8 cellular contexts compared by ENCODE assay signal in genomic region chr16:23510154-23510914, GRCh38. TPM values are rescaled to one million over a fixed set of nuclear protein-coding genes. Genes with fewer than 3 reads are reported as not detected.
DNase-seq lines count a peak whose midpoint lies in the region; ATAC-seq and TF ChIP-seq lines count a peak whose summit lies in the region.

A gene with protein sequence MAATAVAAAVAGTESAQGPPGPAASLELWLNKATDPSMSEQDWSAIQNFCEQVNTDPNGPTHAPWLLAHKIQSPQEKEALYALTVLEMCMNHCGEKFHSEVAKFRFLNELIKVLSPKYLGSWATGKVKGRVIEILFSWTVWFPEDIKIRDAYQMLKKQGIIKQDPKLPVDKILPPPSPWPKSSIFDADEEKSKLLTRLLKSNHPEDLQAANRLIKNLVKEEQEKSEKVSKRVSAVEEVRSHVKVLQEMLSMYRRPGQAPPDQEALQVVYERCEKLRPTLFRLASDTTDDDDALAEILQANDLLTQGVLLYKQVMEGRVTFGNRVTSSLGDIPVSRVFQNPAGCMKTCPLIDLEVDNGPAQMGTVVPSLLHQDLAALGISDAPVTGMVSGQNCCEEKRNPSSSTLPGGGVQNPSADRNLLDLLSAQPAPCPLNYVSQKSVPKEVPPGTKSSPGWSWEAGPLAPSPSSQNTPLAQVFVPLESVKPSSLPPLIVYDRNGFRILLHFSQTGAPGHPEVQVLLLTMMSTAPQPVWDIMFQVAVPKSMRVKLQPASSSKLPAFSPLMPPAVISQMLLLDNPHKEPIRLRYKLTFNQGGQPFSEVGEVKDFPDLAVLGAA (minus strand): TSS chr16:23510494. CDS start chr16:23510411, 83 bp downstream.

- peak within 1 kb of the TSS; percentile 36 for H3K27ac ChIP-seq in KMS-11

- intact Hi-C loops in activated T-helper 2 cell treated with anti-CD3 and anti-CD28 coated beads, Interferon-gamma antibody, Interleukin-2, Interleukin-4, amounts not matched to agents 10 μg/mL and 5 μg/mL and 100 μg/mL, durations not matched to agents 14 hours and 24 hours and 36 hours (cut with micrococcal nuclease) = loop anchor here (5.0 kb wide), 1 partner anchor 162 kb away; no protein-coding TSS in a partner anchor
- intact Hi-C loops in natural killer cell (cut with micrococcal nuclease) = no loop called here

- H3K4me3 ChIP-seq in KMS-11 (IDR thresholded peaks at IDR 0.05; ENCODE audit: insufficient read depth, low read depth, low read length) = peak within 1 kb of the TSS; percentile 45

- peak within 1 kb of the TSS; percentile 75 for H3K9ac ChIP-seq in KMS-11

- DNase-seq in DMS153 treated with DMSO at 0.1 percent for 48 hours (lab: John Stamatoyannopoulos, UW; ENCODE audit: unreplicated experiment) (peak; percentile 56), RPMI8226 (peak; percentile 93), fibroblast of peridontal ligament (ENCODE audit: extremely low read depth) (peak; percentile 69), natural killer cell (peak; percentile 76)
- DNase-seq in activated T-helper 2 cell treated with anti-CD3 and anti-CD28 coated beads, Interferon-gamma antibody, Interleukin-2, Interleukin-4, amounts not matched to agents 10 μg/mL and 5 μg/mL and 100 μg/mL, durations not matched to agents 14 hours and 24 hours and 36 hours (ENCODE audit: low spot score) = peak; percentile 73
- peak; percentile 75 for DNase-seq in stimulated activated naive B cell treated with anti-CD40 and anti-IgM and Interleukin-4, amounts not matched to agents 10 μg/mL and 1 μg/mL and 100 μg/mL, for 72 hours

- H2AFZ ChIP-seq in KMS-11 (ENCODE audit: low read depth) = peak within 1 kb of the TSS; percentile 90

- H3K4me1 ChIP-seq in KMS-11 (ENCODE audit: low read depth, poor library complexity, severe bottlenecking) = peaks cover 54% of the 10 kb centered on the region

- H3K79me2 ChIP-seq in KMS-11 (ENCODE audit: insufficient read depth, low read depth) = peaks cover 45% of the 10 kb centered on the region

- peak within 1 kb of the TSS; percentile 91 for H3K4me3 Mint-ChIP-seq in activated T-helper 2 cell treated with anti-CD3 and anti-CD28 coated beads, Interferon-gamma antibody, Interleukin-2, Interleukin-4, amounts not matched to agents 10 μg/mL and 5 μg/mL and 100 μg/mL, durations not matched to agents 14 hours and 24 hours and 36 hours (ENCODE audit: low read depth)
- peak within 1 kb of the TSS; percentile 92 for H3K4me3 Mint-ChIP-seq in natural killer cell
- peak within 1 kb of the TSS; percentile 87 to 97 for H3K4me3 Mint-ChIP-seq in stimulated activated naive B cell treated with anti-CD40 and anti-IgM and Interleukin-4, amounts not matched to agents 10 μg/mL and 1 μg/mL and 100 μg/mL, for 72 hours

- TF ChIP-seq CTCF in KMS-11 (conservative IDR thresholded peaks at IDR 0.05; ENCODE audit: low read depth, low read length) = no peak
- TF ChIP-seq CTCF in natural killer cell (IDR thresholded peaks at IDR 0.05) = no peak

- ATAC-seq in GM21717 (IDR thresholded peaks at IDR 0.05; ENCODE audit: unreplicated experiment) (peak; percentile 64), natural killer cell (peak; percentile 87 to 95 (median 93))
- ATAC-seq in stimulated activated naive B cell treated with anti-CD40 and anti-IgM and Interleukin-4, amounts not matched to agents 10 μg/mL and 1 μg/mL and 100 μg/mL, for 72 hours (replicated peaks) = peak; percentile 88 to 93

- H3K36me3 Mint-ChIP-seq in activated T-helper 2 cell treated with anti-CD3 and anti-CD28 coated beads, Interferon-gamma antibody, Interleukin-2, Interleukin-4, amounts not matched to agents 10 μg/mL and 5 μg/mL and 100 μg/mL, durations not matched to agents 14 hours and 24 hours and 36 hours (ENCODE audit: low read depth) = peaks cover 33% of the 10 kb centered on the region
- H3K36me3 Mint-ChIP-seq in natural killer cell = no peaks in the 10 kb centered on the region
- peaks cover 21 to 41% of the 10 kb centered on the region in 2 donors for H3K36me3 Mint-ChIP-seq in stimulated activated naive B cell treated with anti-CD40 and anti-IgM and Interleukin-4, amounts not matched to agents 10 μg/mL and 1 μg/mL and 100 μg/mL, for 72 hours

- no peaks in the 10 kb centered on the region for H3K9me3 Mint-ChIP-seq in activated T-helper 2 cell treated with anti-CD3 and anti-CD28 coated beads, Interferon-gamma antibody, Interleukin-2, Interleukin-4, amounts not matched to agents 10 μg/mL and 5 μg/mL and 100 μg/mL, durations not matched to agents 14 hours and 24 hours and 36 hours
- H3K9me3 Mint-ChIP-seq in natural killer cell = no peaks in the 10 kb centered on the region
- peaks cover 2 to 6% of the 10 kb centered on the region in 2 donors for H3K9me3 Mint-ChIP-seq in stimulated activated naive B cell treated with anti-CD40 and anti-IgM and Interleukin-4, amounts not matched to agents 10 μg/mL and 1 μg/mL and 100 μg/mL, for 72 hours

- peaks cover 54% of the 10 kb centered on the region for H3K4me1 Mint-ChIP-seq in activated T-helper 2 cell treated with anti-CD3 and anti-CD28 coated beads, Interferon-gamma antibody, Interleukin-2, Interleukin-4, amounts not matched to agents 10 μg/mL and 5 μg/mL and 100 μg/mL, durations not matched to agents 14 hours and 24 hours and 36 hours (ENCODE audit: low read depth)
- H3K4me1 Mint-ChIP-seq in natural killer cell = peaks cover 43 to 46% of the 10 kb centered on the region in 2 donors
- H3K4me1 Mint-ChIP-seq in stimulated activated naive B cell treated with anti-CD40 and anti-IgM and Interleukin-4, amounts not matched to agents 10 μg/mL and 1 μg/mL and 100 μg/mL, for 72 hours = peaks cover 38 to 61% of the 10 kb centered on the region in 2 donors

- peak within 1 kb of the TSS; percentile 85 for H3K4me2 ChIP-seq in KMS-11

- no peaks in the 10 kb centered on the region; the same call in 1 of the 2 replicates for H3K36me3 ChIP-seq in KMS-11 (ENCODE audit: insufficient read depth)

- H4K20me1 ChIP-seq in KMS-11 (ENCODE audit: insufficient read depth) = peaks cover 12% of the 10 kb centered on the region

- no peaks in the 10 kb centered on the region for H3K27me3 Mint-ChIP-seq in activated T-helper 2 cell treated with anti-CD3 and anti-CD28 coated beads, Interferon-gamma antibody, Interleukin-2, Interleukin-4, amounts not matched to agents 10 μg/mL and 5 μg/mL and 100 μg/mL, durations not matched to agents 14 hours and 24 hours and 36 hours (ENCODE audit: low read depth)
- no peaks in the 10 kb centered on the region for H3K27me3 Mint-ChIP-seq in natural killer cell (ENCODE audit: low read depth in 2 of 2)
- no peaks in the 10 kb centered on the region for H3K27me3 Mint-ChIP-seq in stimulated activated naive B cell treated with anti-CD40 and anti-IgM and Interleukin-4, amounts not matched to agents 10 μg/mL and 1 μg/mL and 100 μg/mL, for 72 hours

- no peaks in the 10 kb centered on the region for H3K27me3 ChIP-seq in KMS-11 (ENCODE audit: insufficient read depth, low read depth)

- H3K27ac Mint-ChIP-seq in activated T-helper 2 cell treated with anti-CD3 and anti-CD28 coated beads, Interferon-gamma antibody, Interleukin-2, Interleukin-4, amounts not matched to agents 10 μg/mL and 5 μg/mL and 100 μg/mL, durations not matched to agents 14 hours and 24 hours and 36 hours = peak within 1 kb of the TSS; percentile 90
- peak within 1 kb of the TSS; percentile 67 to 81 for H3K27ac Mint-ChIP-seq in natural killer cell
- peak within 1 kb of the TSS; percentile 98 for H3K27ac Mint-ChIP-seq in stimulated activated naive B cell treated with anti-CD40 and anti-IgM and Interleukin-4, amounts not matched to agents 10 μg/mL and 1 μg/mL and 100 μg/mL, for 72 hours

RNA-seq across cellular contexts. Expression of the gene that starts here (rescaled TPM):
- 108 and 110 TPM in 2 replicates for total RNA-seq in activated T-helper 2 cell treated with anti-CD3 and anti-CD28 coated beads, Interferon-gamma antibody, Interleukin-2, Interleukin-4, amounts not matched to agents 10 μg/mL and 5 μg/mL and 100 μg/mL, durations not matched to agents 14 hours and 24 hours and 36 hours
- 100 to 1,000 TPM; 129 to 134 (median 131) TPM for total RNA-seq in natural killer cell

Comparison
In these comparisons a context has a peak if more than half of its experiments do, and no peak if none do; other contexts are left out.
1. Peak in every context shown above with its lines: DNase-seq, ATAC-seq, H3K4me3 ChIP-seq and H3K27ac ChIP-seq.